In genomic region chr1:61131248-61131647, GRCh38 we compare ENCODE assay signal across 23 cellular contexts.
"Had no signal": no experiment of that assay in that cellular context is flagged by ENCODE, and none has a peak within 500 bp of the region (broad histone marks: within the 10 kb centered on the region; RNA-seq: fewer than 3 reads in every experiment).

No MANE protein-coding gene starts in this region.

- H3K9ac ChIP-seq: neural progenitor cell had no signal

- H3K27ac Mint-ChIP-seq: activated B cell treated with CpG ODN at 0.5 μM for 24 hours; activated CD4-positive, alpha-beta T cell treated with anti-CD3 and anti-CD28 coated beads for 36 hours; activated naive CD4-positive, alpha-beta T cell treated with anti-CD3 and anti-CD28 coated beads, Interleukin-2, amount 50 U/mL, for 72 hours; activated T-cell treated with anti-CD3 and anti-CD28 coated beads, Interleukin-2, amount 50 U/mL, for 24 hours; activated T-helper 17 cell treated with anti-CD3 and anti-CD28 coated beads, Interleukin-2, amount 50 U/mL, for 72 hours; endodermal cell; naive thymus-derived CD4-positive, alpha-beta T cell; neural progenitor cell; progenitor cell of endocrine pancreas; stimulated activated effector memory CD8-positive, alpha-beta T cell treated with anti-CD3 and anti-CD28 coated beads, Interleukin-12 subunit alpha, Interleukin-12 subunit beta, amount 100 ng/mL, for 72 hours; stimulated activated naive CD8-positive, alpha-beta T cell treated with anti-CD3 and anti-CD28 coated beads, Interleukin-15, amount 100 ng/mL, for 72 hours; T-cell had no signal

- H3K9me3 Mint-ChIP-seq: activated B cell treated with CpG ODN at 0.5 μM for 24 hours; activated naive CD4-positive, alpha-beta T cell treated with anti-CD3 and anti-CD28 coated beads, Interleukin-2, amount 50 U/mL, for 72 hours; activated T-cell treated with anti-CD3 and anti-CD28 coated beads, Interleukin-2, amount 50 U/mL, for 24 hours; activated T-helper 17 cell treated with anti-CD3 and anti-CD28 coated beads, Interleukin-2, amount 50 U/mL, for 72 hours; endodermal cell; naive thymus-derived CD4-positive, alpha-beta T cell; neural progenitor cell; stimulated activated effector memory CD8-positive, alpha-beta T cell treated with anti-CD3 and anti-CD28 coated beads, Interleukin-12 subunit alpha, Interleukin-12 subunit beta, amount 100 ng/mL, for 72 hours; stimulated activated naive CD8-positive, alpha-beta T cell treated with anti-CD3 and anti-CD28 coated beads, Interleukin-15, amount 100 ng/mL, for 72 hours; T-cell had no signal

- H3K9me3 ChIP-seq: ascending aorta, gastroesophageal sphincter, lower lobe of right lung, tibial nerve had no signal

- ATAC-seq: activated CD4-positive, alpha-beta T cell treated with anti-CD3 and anti-CD28 coated beads for 36 hours; activated naive CD4-positive, alpha-beta T cell treated with anti-CD3 and anti-CD28 coated beads, Interleukin-2, amount 50 U/mL, for 72 hours; activated T-helper 17 cell treated with anti-CD3 and anti-CD28 coated beads, Interleukin-2, amount 50 U/mL, for 72 hours; gastroesophageal sphincter; lower lobe of right lung; naive thymus-derived CD4-positive, alpha-beta T cell; stimulated activated effector memory CD8-positive, alpha-beta T cell treated with anti-CD3 and anti-CD28 coated beads, Interleukin-12 subunit alpha, Interleukin-12 subunit beta, amount 100 ng/mL, for 72 hours; stimulated activated naive CD8-positive, alpha-beta T cell treated with anti-CD3 and anti-CD28 coated beads, Interleukin-15, amount 100 ng/mL, for 72 hours; T-cell had no signal

- H3K4me2 ChIP-seq: neural progenitor cell had no signal

- H3K4me1 Mint-ChIP-seq: activated B cell treated with CpG ODN at 0.5 μM for 24 hours had no signal

- H3K36me3 Mint-ChIP-seq: activated naive CD4-positive, alpha-beta T cell treated with anti-CD3 and anti-CD28 coated beads, Interleukin-2, amount 50 U/mL, for 72 hours; naive thymus-derived CD4-positive, alpha-beta T cell; stimulated activated effector memory CD8-positive, alpha-beta T cell treated with anti-CD3 and anti-CD28 coated beads, Interleukin-12 subunit alpha, Interleukin-12 subunit beta, amount 100 ng/mL, for 72 hours; T-cell had no signal

- DNase-seq: activated B cell treated with CpG ODN at 0.5 μM for 24 hours; activated CD4-positive, alpha-beta T cell treated with anti-CD3 and anti-CD28 coated beads for 36 hours; activated CD4-positive, alpha-beta T cell treated with anti-CD3 and anti-CD28 coated beads, Interleukin-2, amount 50 U/mL, for 4 hours; activated CD8-positive, alpha-beta memory T cell treated with anti-CD3 and anti-CD28 coated beads for 24 hours; activated CD8-positive, alpha-beta memory T cell treated with anti-CD3 and anti-CD28 coated beads, Interleukin-2, amount 50 U/mL, for 4 hours; activated T-cell treated with anti-CD3 and anti-CD28 coated beads, Interleukin-2, amount 50 U/mL, for 24 hours; cortex of kidney; endodermal cell; head of caudate nucleus; kidney; lower lobe of right lung; naive thymus-derived CD4-positive, alpha-beta T cell; stimulated activated CD4-positive, alpha-beta T cell treated with anti-CD3 and anti-CD28 coated beads, Interleukin-12 subunit alpha, Interleukin-12 subunit beta, amount 100 ng/mL, for 4 hours; stimulated activated naive CD8-positive, alpha-beta T cell treated with anti-CD3 and anti-CD28 coated beads, Interleukin-15, amount 100 ng/mL, for 72 hours; T-cell had no signal

- H2AFZ ChIP-seq: neural progenitor cell had no signal

- H3K27me3 ChIP-seq: ascending aorta, gastroesophageal sphincter, neural progenitor cell, tibial nerve had no signal

- H3K36me3 ChIP-seq: ascending aorta, gastroesophageal sphincter, lower lobe of right lung, neural progenitor cell, tibial nerve had no signal

- H3K4me3 Mint-ChIP-seq: activated B cell treated with CpG ODN at 0.5 μM for 24 hours; activated CD4-positive, alpha-beta T cell treated with anti-CD3 and anti-CD28 coated beads for 36 hours; activated T-cell treated with anti-CD3 and anti-CD28 coated beads, Interleukin-2, amount 50 U/mL, for 24 hours; activated T-helper 17 cell treated with anti-CD3 and anti-CD28 coated beads, Interleukin-2, amount 50 U/mL, for 72 hours; endodermal cell; naive thymus-derived CD4-positive, alpha-beta T cell; neural progenitor cell; stimulated activated effector memory CD8-positive, alpha-beta T cell treated with anti-CD3 and anti-CD28 coated beads, Interleukin-12 subunit alpha, Interleukin-12 subunit beta, amount 100 ng/mL, for 72 hours; stimulated activated naive CD8-positive, alpha-beta T cell treated with anti-CD3 and anti-CD28 coated beads, Interleukin-15, amount 100 ng/mL, for 72 hours; T-cell had no signal

- H3K27ac ChIP-seq: neural progenitor cell had no signal

- H3K4me3 ChIP-seq: gastroesophageal sphincter, lower lobe of right lung, neural progenitor cell, tibial nerve had no signal

- H3K27me3 Mint-ChIP-seq: activated T-cell treated with anti-CD3 and anti-CD28 coated beads, Interleukin-2, amount 50 U/mL, for 24 hours had no signal
